ENCODE assay signal across 8 cellular contexts in the genomic region with DNA sequence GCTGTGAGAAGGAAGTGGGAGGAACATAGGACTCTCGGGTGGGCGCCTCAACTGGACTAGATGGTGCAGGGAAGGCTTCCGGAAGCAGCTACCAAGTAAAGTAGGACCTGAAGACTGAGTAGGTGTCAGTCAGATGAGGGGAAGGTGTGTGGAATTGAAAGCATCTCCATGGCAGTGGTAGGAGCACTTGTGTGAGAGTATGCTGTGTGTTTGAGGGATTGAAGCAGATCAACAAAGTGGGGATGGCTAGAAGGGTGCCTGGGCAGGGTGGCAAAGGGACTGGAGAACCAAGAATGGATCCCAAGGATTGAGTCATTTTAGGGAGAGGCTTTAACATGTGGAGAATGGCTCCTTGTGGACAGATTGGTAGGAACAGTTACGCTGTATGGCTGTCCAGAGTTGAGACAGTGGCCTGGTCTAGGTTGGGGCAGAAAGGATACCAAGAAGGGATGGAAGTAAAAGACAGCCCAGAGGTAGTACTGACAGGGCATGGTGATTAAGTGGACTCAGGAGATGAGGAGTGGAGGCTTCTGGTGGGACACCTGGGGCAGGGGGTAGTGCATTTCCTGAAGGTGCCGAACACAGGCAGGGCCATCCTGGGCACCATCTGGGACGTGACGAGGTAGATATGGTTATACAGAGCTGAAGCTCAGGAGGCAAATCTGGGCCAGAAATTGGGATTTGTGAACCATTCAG. TPM values are rescaled to one million over a fixed set of nuclear protein-coding genes. Genes with fewer than 3 reads are reported as not detected.
DNase-seq lines count a peak whose midpoint lies in the region; ATAC-seq and TF ChIP-seq lines count a peak whose summit lies in the region.

No MANE protein-coding gene starts in this region.

- H3K9ac ChIP-seq in smooth muscle cell (ENCODE audit: low read depth) = peak overlapping the region; percentile 83

- H3K27me3 Mint-ChIP-seq in activated CD8-positive, alpha-beta T cell treated with anti-CD3 and anti-CD28 coated beads for 36 hours = no peaks in the 10 kb centered on the region

- H3K4me3 ChIP-seq in HAP-1 (peak overlapping the region; percentile 65), right cardiac atrium (ENCODE audit: low read length) (peak overlapping the region; percentile 65), smooth muscle cell (peak overlapping the region; percentile 71)

- no peak for TF ChIP-seq CTCF in activated CD8-positive, alpha-beta T cell treated with anti-CD3 and anti-CD28 coated beads for 36 hours (IDR thresholded peaks at IDR 0.05)
- no peak for TF ChIP-seq CTCF in smooth muscle cell (IDR thresholded peaks at IDR 0.05; ENCODE audit: borderline replicate concordance, insufficient read depth, poor library complexity, severe bottlenecking)

- H3K27ac ChIP-seq in right cardiac atrium (ENCODE audit: low read length) = peak overlapping the region; percentile 0
- H3K27ac ChIP-seq in smooth muscle cell (ENCODE audit: low read depth) = peak overlapping the region; percentile 84

- H3K9me3 ChIP-seq in HAP-1 (no peaks in the 10 kb centered on the region), right cardiac atrium (ENCODE audit: control insufficient read depth, low read length) (no peaks in the 10 kb centered on the region), smooth muscle cell (replicated peaks; ENCODE audit: low read depth) (no peaks in the 10 kb centered on the region)

- intact Hi-C loops in activated CD8-positive, alpha-beta T cell treated with anti-CD3 and anti-CD28 coated beads for 36 hours (cut with micrococcal nuclease) = loop anchor here (10.0 kb wide), 1 partner anchor 147 kb away; the partner anchor contains the start of genes GNL3 and PBRM1
- intact Hi-C loops in right cardiac atrium (cut with DNase I) = loop anchor here in 2 of 4 donors (5.0 kb wide), 1 partner anchor 66 kb away; no protein-coding TSS in a partner anchor

- H3F3A ChIP-seq in smooth muscle cell (ENCODE audit: low read depth) = no peaks in the 10 kb centered on the region

- H3K36me3 Mint-ChIP-seq in activated CD8-positive, alpha-beta T cell treated with anti-CD3 and anti-CD28 coated beads for 36 hours (ENCODE audit: low read depth) = peaks cover 34% of the 10 kb centered on the region

- CTCF ChIA-PET in activated CD8-positive, alpha-beta T cell treated with anti-CD3 and anti-CD28 coated beads for 36 hours (lab: Charles Lee) = interaction anchor here (1.4 kb wide), 1 partner anchor 66 kb away, joined by 5 read pairs; no protein-coding TSS in a partner anchor

- H3K4me2 ChIP-seq in smooth muscle cell = peak overlapping the region; percentile 93

- ATAC-seq in activated CD8-positive, alpha-beta T cell treated with anti-CD3 and anti-CD28 coated beads for 36 hours = no peak
- ATAC-seq in right cardiac atrium (no peak), HG03521 (IDR thresholded peaks at IDR 0.05; ENCODE audit: unreplicated experiment) (no peak)

- WGBS in right cardiac atrium = 61% methylated on average over 7 of the region's 7 CpGs
- 86% methylated on average over 7 of the region's 7 CpGs for WGBS in smooth muscle cell (ENCODE audit: low lambda C conversion rate)

- peaks cover 22% of the 10 kb centered on the region for H3K36me3 ChIP-seq in HAP-1 (replicated peaks)
- no peaks in the 10 kb centered on the region for H3K36me3 ChIP-seq in smooth muscle cell (ENCODE audit: low read depth)

- H4K20me1 ChIP-seq in smooth muscle cell (ENCODE audit: low read depth) = peaks cover 51% of the 10 kb centered on the region

- peaks cover 55% of the 10 kb centered on the region for H3K79me2 ChIP-seq in smooth muscle cell (ENCODE audit: low read depth)

- peaks cover 15% of the 10 kb centered on the region for H3K4me1 ChIP-seq in HAP-1
- H3K4me1 ChIP-seq in right cardiac atrium (ENCODE audit: control insufficient read depth, insufficient read depth, low read length) = peaks cover 10% of the 10 kb centered on the region
- peaks cover 25% of the 10 kb centered on the region for H3K4me1 ChIP-seq in smooth muscle cell (ENCODE audit: low read depth)

- DNase-seq in HAP-1 (ENCODE audit: low spot score in 2 of 2) = no peak
- DNase-seq in activated CD8-positive, alpha-beta T cell treated with anti-CD3 and anti-CD28 coated beads for 36 hours = no peak
- DNase-seq in right cardiac atrium = no peak
- DNase-seq in smooth muscle cell (lab: John Stamatoyannopoulos, UW; ENCODE audit: unreplicated experiment) = no peak
- DNase-seq in NCI-H1417 treated with DMSO at 0.1 percent for 48 hours (lab: John Stamatoyannopoulos, UW) = no peak
- DNase-seq in NCI-H1930 (lab: John Stamatoyannopoulos, UW) = no peak
- DNase-seq in kidney tubule cell (ENCODE audit: low spot score) = no peak

- H3K27me3 ChIP-seq in HAP-1 (ENCODE audit: low read depth) (no peaks in the 10 kb centered on the region), right cardiac atrium (ENCODE audit: control insufficient read depth, insufficient read depth) (no peaks in the 10 kb centered on the region), smooth muscle cell (ENCODE audit: low read depth) (no peaks in the 10 kb centered on the region)

- in situ Hi-C loops in HAP-1 (cut with MboI; ENCODE audit: low sequenced_read_pairs) = loop anchor here (10.0 kb wide), 1 partner anchor 147 kb away; the partner anchor contains the start of genes GNL3 and PBRM1

- H3K9me3 Mint-ChIP-seq in activated CD8-positive, alpha-beta T cell treated with anti-CD3 and anti-CD28 coated beads for 36 hours = no peaks in the 10 kb centered on the region

- peaks cover 46% of the 10 kb centered on the region for H3K4me1 Mint-ChIP-seq in activated CD8-positive, alpha-beta T cell treated with anti-CD3 and anti-CD28 coated beads for 36 hours (ENCODE audit: low read depth)

- H2AFZ ChIP-seq in smooth muscle cell (ENCODE audit: low read depth) = no peak overlapping the region

- peak overlapping the region; percentile 99 for H3K27ac Mint-ChIP-seq in activated CD8-positive, alpha-beta T cell treated with anti-CD3 and anti-CD28 coated beads for 36 hours

- peak overlapping the region; percentile 100 for H3K4me3 Mint-ChIP-seq in activated CD8-positive, alpha-beta T cell treated with anti-CD3 and anti-CD28 coated beads for 36 hours

- POLR2A ChIA-PET in activated CD8-positive, alpha-beta T cell treated with anti-CD3 and anti-CD28 coated beads for 36 hours (lab: Charles Lee) = interaction anchor here (0.7 to 1.6 kb wide), 4 partner anchors 9 to 81 kb away, joined by 3 to 7 read pairs (median 3); no protein-coding TSS in a partner anchor

RNA-seq across cellular contexts. Expression of gene UQCC5, which starts 1.5 kb away (rescaled TPM):
- 10 to 100 TPM; 14.0 to 20.5 TPM for total RNA-seq in activated CD8-positive, alpha-beta T cell treated with anti-CD3 and anti-CD28 coated beads for 36 hours
- total RNA-seq in right cardiac atrium (10 to 100 TPM; 52.4 to 64.2 (median 62.4) TPM), smooth muscle cell (0.76 and 0.90 TPM in 2 replicates)
- polyA plus RNA-seq in right cardiac atrium (97.3 TPM), smooth muscle cell (33.0 and 40.3 TPM in 2 replicates)

RNA-seq across cellular contexts. Expression of gene NT5DC2, which starts 4.2 kb away (rescaled TPM):
- total RNA-seq in activated CD8-positive, alpha-beta T cell treated with anti-CD3 and anti-CD28 coated beads for 36 hours = 10 to 100 TPM; 53.8 to 61.7 TPM
- total RNA-seq in right cardiac atrium (100 to 1,000 TPM; 123 to 223 (median 154) TPM), smooth muscle cell (156 and 207 TPM in 2 replicates)
- polyA plus RNA-seq in right cardiac atrium (322 TPM), smooth muscle cell (229 and 248 TPM in 2 replicates)

RNA-seq across cellular contexts. Expression of gene STAB1, which starts 42.7 kb away (rescaled TPM):
- under 1 TPM; 0.09 to 0.20 TPM for total RNA-seq in activated CD8-positive, alpha-beta T cell treated with anti-CD3 and anti-CD28 coated beads for 36 hours
- total RNA-seq in right cardiac atrium = 100 to 1,000 TPM in 2 of 4 donors, 10 to 100 TPM in 2; 91.9 to 159 (median 101) TPM
- polyA plus RNA-seq in right cardiac atrium = 69.5 TPM
- total RNA-seq in smooth muscle cell = 0.22 TPM in 1 of 2 replicates, not detected in the other
- 0.25 and 0.31 TPM in 2 replicates for polyA plus RNA-seq in smooth muscle cell

Comparison
In these comparisons a context has a peak if more than half of its experiments do, and no peak if none do; other contexts are left out.
1. RNA of gene STAB1, which starts 42.7 kb away (total RNA-seq): 91.9 to 159 TPM in right cardiac atrium; 0.22 TPM in smooth muscle cell and 0.09 to 0.20 TPM in activated CD8-positive, alpha-beta T cell treated with anti-CD3 and anti-CD28 coated beads for 36 hours; every median in the first group is over 10 times any median in the second.
2. Peak in every context shown above with its lines, with median percentiles within 50 percentile points of each other: H3K4me3 ChIP-seq.